8 cellular contexts compared by ENCODE assay signal in genomic region chr17:58517928-58518609, GRCh38. TPM values are rescaled to one million over a fixed set of nuclear protein-coding genes. Genes with fewer than 3 reads are reported as not detected.
A peak's percentile ranks its signal among the peaks of the same experiment; 100 is the strongest.
DNase-seq lines count a peak whose midpoint lies in the region; ATAC-seq, FAIRE-seq and TF ChIP-seq lines count a peak whose summit lies in the region.

No MANE protein-coding gene starts in this region.

- dilution Hi-C loops in endothelial cell of umbilical vein (cut with MboI; ENCODE audit: extremely low pct_ligation_motif_present, low sequenced_read_pairs), result no loop called here

- peak; percentile 100 for FAIRE-seq in endothelial cell of umbilical vein (lab: Jason Lieb, UNC)

- peak overlapping the region; percentile 92 for H3K4me3 Mint-ChIP-seq in mesothelial cell of epicardium

- H4K20me1 ChIP-seq in OCI-LY1 (ENCODE audit: insufficient read depth, low read length) (no peaks in the 10 kb centered on the region), endothelial cell of umbilical vein (replicated peaks; ENCODE audit: control insufficient read depth, extremely low read depth, insufficient read depth, low read length) (no peaks in the 10 kb centered on the region)

- H3K4me2 ChIP-seq in OCI-LY1 (ENCODE audit: low read length), result peak overlapping the region; percentile 94
- peak overlapping the region; percentile 71 for H3K4me2 ChIP-seq in endothelial cell of umbilical vein (ENCODE audit: insufficient read depth, low read length)

- DNase-seq in DMS 273 (lab: John Stamatoyannopoulos, UW; ENCODE audit: unreplicated experiment), result peak; percentile 100
- DNase-seq in HuH-7 (ENCODE audit: low spot score), result peak; percentile 97
- peak; percentile 98 for DNase-seq in activated T-cell treated with anti-CD3 and anti-CD28 coated beads for 1 hour (ENCODE audit: low read depth)
- DNase-seq in endothelial cell of umbilical vein (ENCODE audit: low read depth, low spot score), result peak; percentile 100
- DNase-seq in mesothelial cell of epicardium (ENCODE audit: low spot score in 2 of 2, unreplicated experiment in 2 of 2), result peak; percentile 97 to 98
- peak; percentile 97 to 99 for DNase-seq in stimulated activated CD8-positive, alpha-beta memory T cell treated with anti-CD3 and anti-CD28 coated beads, Interleukin-15, amount 100 ng/mL, for 4 hours (ENCODE audit: low read depth in 2 of 2)

- H3K27ac Mint-ChIP-seq in mesothelial cell of epicardium, result peak overlapping the region; percentile 100

- TF ChIP-seq CTCF in OCI-LY1 (IDR thresholded peaks at IDR 0.05; ENCODE audit: low read length) (no peak), endothelial cell of umbilical vein (IDR thresholded peaks at IDR 0.05; ENCODE audit: extremely low read depth in 1 of 2, insufficient read depth in 1 of 2, low read depth in 1 of 2, low read length in 2 of 2) (no peak), mesothelial cell of epicardium (IDR thresholded peaks at IDR 0.05; ENCODE audit: unreplicated experiment) (no peak)

- peak; percentile 71 for TF ChIP-seq POLR2A in endothelial cell of umbilical vein (IDR thresholded peaks at IDR 0.05; ENCODE audit: low read depth, low read length)

- H3K79me2 ChIP-seq in OCI-LY1 (ENCODE audit: insufficient read depth, low read length) (no peaks in the 10 kb centered on the region), endothelial cell of umbilical vein (ENCODE audit: control insufficient read depth, insufficient read depth, low read length) (no peaks in the 10 kb centered on the region)

- CTCF ChIA-PET in endothelial cell of umbilical vein (lab: Charles Lee), result interaction anchor here (0.8 to 3.9 kb wide), 21 partner anchors 10 to 793 kb away, joined by 3 to 88 read pairs (median 6); no protein-coding TSS in a partner anchor

- H3K4me1 Mint-ChIP-seq in mesothelial cell of epicardium, result peaks cover 33% of the 10 kb centered on the region

- H3K4me3 ChIP-seq in OCI-LY1 (ENCODE audit: low read depth, low read length, poor library complexity, severe bottlenecking), result peak overlapping the region; percentile 91
- peak overlapping the region; percentile 29 to 73 (median 56) for H3K4me3 ChIP-seq in endothelial cell of umbilical vein (replicated peaks in 1 of 3; ENCODE audit: insufficient read depth in 1 of 3, low read depth in 1 of 3, low read length in 3 of 3)

- H3K36me3 ChIP-seq in OCI-LY1 (ENCODE audit: insufficient read depth, low read length) (no peaks in the 10 kb centered on the region), endothelial cell of umbilical vein (ENCODE audit: control insufficient read depth in 2 of 2, extremely low read depth in 1 of 2, insufficient read depth in 2 of 2, low read length in 2 of 2) (no peaks in the 10 kb centered on the region)

- H3F3A ChIP-seq in OCI-LY1 (ENCODE audit: insufficient read depth, low read length), result no peaks in the 10 kb centered on the region

- POLR2A ChIA-PET in endothelial cell of umbilical vein (lab: Charles Lee), result interaction anchor here (0.6 to 3.0 kb wide), 4 partner anchors 109 to 487 kb away, joined by 3 to 46 read pairs (median 12); no protein-coding TSS in a partner anchor

- ATAC-seq in GM21526 (IDR thresholded peaks at IDR 0.05; ENCODE audit: low FRiP score, unreplicated experiment), result peak; percentile 76

- H3K9me3 Mint-ChIP-seq in mesothelial cell of epicardium, result no peaks in the 10 kb centered on the region

- H3K9ac ChIP-seq in OCI-LY1 (ENCODE audit: low read length) (peak overlapping the region; percentile 96), endothelial cell of umbilical vein (replicated peaks; ENCODE audit: extremely low read depth, insufficient read depth, low read length) (peak overlapping the region; percentile 85)

- no peaks in the 10 kb centered on the region for H3K9me2 ChIP-seq in OCI-LY1 (ENCODE audit: low read depth, low read length)

- peaks cover 4% of the 10 kb centered on the region for H3K27me3 Mint-ChIP-seq in mesothelial cell of epicardium (ENCODE audit: low read depth)

- no peaks in the 10 kb centered on the region for H3K9me1 ChIP-seq in endothelial cell of umbilical vein (replicated peaks; ENCODE audit: control insufficient read depth, extremely low read depth, insufficient read depth, low read length)

- no peaks in the 10 kb centered on the region for H3K27me3 ChIP-seq in OCI-LY1 (ENCODE audit: insufficient read depth, low read length)
- no peaks in the 10 kb centered on the region for H3K27me3 ChIP-seq in endothelial cell of umbilical vein (ENCODE audit: control insufficient read depth in 2 of 2, insufficient read depth in 2 of 2, low read length in 2 of 2)

- H3K36me3 Mint-ChIP-seq in mesothelial cell of epicardium, result no peaks in the 10 kb centered on the region

- H3K9me3 ChIP-seq in OCI-LY1 (ENCODE audit: low read length) (no peaks in the 10 kb centered on the region), endothelial cell of umbilical vein (replicated peaks; ENCODE audit: control insufficient read depth, insufficient read depth, low read length) (no peaks in the 10 kb centered on the region)

- intact Hi-C loops in endothelial cell of umbilical vein (cut with micrococcal nuclease), result loop anchor here (1.0 to 5.0 kb wide), 13 partner anchors 59 to 909 kb away; partner anchors contain the start of genes PPM1E, PRR11, SKA2 and SUPT4H1

- H2AFZ ChIP-seq in OCI-LY1 (ENCODE audit: low read length) (peak overlapping the region; percentile 76; the same call in 1 of the 2 replicates), endothelial cell of umbilical vein (ENCODE audit: low read depth, low read length) (peak overlapping the region; percentile 72)

- no TSS peak for BruUV-seq in endothelial cell of umbilical vein (replicated peaks; lab: Mats Ljungman, UMichigan)

- H3K4me1 ChIP-seq in OCI-LY1 (ENCODE audit: insufficient read depth, low read length, severe bottlenecking), result peaks cover 43% of the 10 kb centered on the region
- H3K4me1 ChIP-seq in endothelial cell of umbilical vein (ENCODE audit: control insufficient read depth, extremely low read depth, insufficient read depth, low read length), result peaks cover 18% of the 10 kb centered on the region

- H3K27ac ChIP-seq in OCI-LY1 (ENCODE audit: low read depth, low read length, poor library complexity, severe bottlenecking) (peak overlapping the region; percentile 92), endothelial cell of umbilical vein (ENCODE audit: insufficient read depth, low read depth, low read length) (peak overlapping the region; percentile 81)

TF ChIP-seq in endothelial cell of umbilical vein, 7 proteins besides CTCF, POLR2A, EP300 and RAD21:
- TF ChIP-seq POLR2AphosphoS5 (IDR thresholded peaks at IDR 0.05; ENCODE audit: insufficient read depth, low read depth, low read length) (peak; percentile 44), EZH2 (IDR thresholded peaks at IDR 0.05; ENCODE audit: borderline replicate concordance, low read depth, low read length, severe bottlenecking) (no peak), FOS (IDR thresholded peaks at IDR 0.05; ENCODE audit: borderline replicate concordance, insufficient read depth, low read length) (no peak), GATA2 (IDR thresholded peaks at IDR 0.05; ENCODE audit: insufficient read depth, insufficient read length, low read depth, low read length) (no peak), JUN (IDR thresholded peaks at IDR 0.05; ENCODE audit: borderline replicate concordance, insufficient read depth, insufficient read length, low read depth) (no peak), MYC (IDR thresholded peaks at IDR 0.05; ENCODE audit: low read depth, low read length) (peak; percentile 1)
- TF ChIP-seq, protein P1, sequence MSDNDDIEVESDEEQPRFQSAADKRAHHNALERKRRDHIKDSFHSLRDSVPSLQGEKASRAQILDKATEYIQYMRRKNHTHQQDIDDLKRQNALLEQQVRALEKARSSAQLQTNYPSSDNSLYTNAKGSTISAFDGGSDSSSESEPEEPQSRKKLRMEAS (IDR thresholded peaks at IDR 0.05; ENCODE audit: insufficient read depth, insufficient read length), result no peak
TF ChIP-seq in endothelial cell of umbilical vein: peak in this region for 2.

RNA-seq across cellular contexts. Expression of gene MTMR4, which starts 3.6 kb away (rescaled TPM):
- total RNA-seq in endothelial cell of umbilical vein (38.3 and 41.0 TPM in 2 replicates), mesothelial cell of epicardium (73.1 to 76.8 TPM (median 74.4 TPM) in 3 replicates)
- polyA plus RNA-seq in endothelial cell of umbilical vein, result 16.2 and 25.1 TPM in 2 replicates
- polyA plus RNA-seq in endothelial cell of umbilical vein (2011; cell fraction: cytosol; rRNA removed), result 16.5 and 17.6 TPM in 2 replicates
- polyA plus RNA-seq in endothelial cell of umbilical vein (2011; cell fraction: nucleus; rRNA removed), result 51.9 and 52.1 TPM in 2 replicates
- 16.7 and 20.3 TPM in 2 replicates for polyA plus RNA-seq in endothelial cell of umbilical vein (2012)
- 137 and 138 TPM in 2 replicates for polyA minus RNA-seq in endothelial cell of umbilical vein
- 28.4 TPM for polyA minus RNA-seq in endothelial cell of umbilical vein (2011; cell fraction: cytosol; rRNA and poly(A)+ RNA removed)
- polyA minus RNA-seq in endothelial cell of umbilical vein (2011; cell fraction: nucleus; rRNA and poly(A)+ RNA removed), result 27.9 and 34.9 TPM in 2 replicates

RNA-seq across cellular contexts. Expression of gene HSF5, which starts 29.9 kb away (rescaled TPM):
- 0.07 TPM in 1 of 2 replicates, not detected in the other for total RNA-seq in endothelial cell of umbilical vein
- 0.02 and 0.03 TPM in 2 replicates for polyA plus RNA-seq in endothelial cell of umbilical vein
- 0.01 and 0.03 TPM in 2 replicates for polyA plus RNA-seq in endothelial cell of umbilical vein (2011; cell fraction: cytosol; rRNA removed)
- polyA plus RNA-seq in endothelial cell of umbilical vein (2011; cell fraction: nucleus; rRNA removed), result 0.04 and 0.07 TPM in 2 replicates
- not detected in 2 replicates for polyA plus RNA-seq in endothelial cell of umbilical vein (2012)
- 0.07 TPM in 1 of 2 replicates, not detected in the other for polyA minus RNA-seq in endothelial cell of umbilical vein
- not detected for polyA minus RNA-seq in endothelial cell of umbilical vein (2011; cell fraction: cytosol; rRNA and poly(A)+ RNA removed)
- 0.10 and 0.24 TPM in 2 replicates for polyA minus RNA-seq in endothelial cell of umbilical vein (2011; cell fraction: nucleus; rRNA and poly(A)+ RNA removed)
- 0.05 to 0.09 TPM in 2 of 3 replicates, not detected in the other for total RNA-seq in mesothelial cell of epicardium

Comparison
In these comparisons a context has a peak if more than half of its experiments do, and no peak if none do; other contexts are left out.
1. Peak in every context shown above with its lines: DNase-seq, ATAC-seq, H3K4me3 ChIP-seq and H3K27ac ChIP-seq.